Comparison of ENCODE assay signal across 20 cellular contexts in the genomic region with DNA sequence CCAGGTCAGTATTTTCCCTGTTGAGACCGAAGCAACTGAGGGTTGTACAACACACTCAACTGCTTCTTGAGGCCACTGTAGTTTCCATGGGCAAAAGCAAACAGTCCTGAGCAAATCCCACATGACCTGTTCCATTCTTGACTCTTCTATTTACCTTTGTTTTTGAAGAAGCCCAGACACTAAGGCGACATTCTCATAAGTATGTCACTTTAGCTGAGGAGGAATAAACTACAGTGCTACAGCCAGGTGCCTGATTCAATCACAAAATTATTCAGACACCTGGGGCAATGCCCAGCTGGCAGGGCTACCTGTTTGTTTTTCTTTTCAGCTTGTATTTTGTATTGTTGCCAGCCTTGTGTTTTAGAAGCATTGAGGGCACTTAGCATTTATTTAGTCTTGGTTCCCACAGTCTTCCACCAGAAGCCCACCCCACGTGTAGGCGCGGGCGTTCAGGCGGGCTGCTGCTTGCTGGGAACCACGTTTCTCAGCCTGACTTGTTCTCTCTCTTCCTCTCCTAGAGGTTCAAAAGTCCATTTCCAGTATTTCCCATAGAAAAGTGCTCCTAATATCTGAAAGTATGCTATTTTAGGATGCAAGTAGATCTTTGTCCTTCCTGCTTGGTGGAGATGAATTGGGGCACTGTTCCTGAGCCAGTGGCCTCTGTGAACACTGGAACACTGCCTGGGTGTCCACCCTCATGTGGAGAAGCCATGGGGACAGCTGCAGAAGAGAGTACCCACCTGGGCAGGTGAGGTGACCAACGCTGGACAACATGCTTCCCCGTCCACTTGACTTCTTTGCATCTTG.
DNase-seq lines count a peak whose midpoint lies in the region; ATAC-seq, FAIRE-seq and TF ChIP-seq lines count a peak whose summit lies in the region.
"Had no signal": no experiment of that assay in that cellular context is flagged by ENCODE, and none has a peak within 500 bp of the region (broad histone marks: within the 10 kb centered on the region; RNA-seq: fewer than 3 reads in every experiment).

No MANE protein-coding gene starts in this region.

- no peak overlapping the region for H3K4me3 Mint-ChIP-seq in activated T-helper 2 cell treated with anti-CD3 and anti-CD28 coated beads, Interferon-gamma antibody, Interleukin-2, Interleukin-4, amounts not matched to agents 10 μg/mL and 5 μg/mL and 100 μg/mL, durations not matched to agents 14 hours and 24 hours and 36 hours (ENCODE audit: low read depth)

- intact Hi-C loops in left cardiac atrium (cut with DNase I) = no loop called here
- intact Hi-C loops in activated T-helper 2 cell treated with anti-CD3 and anti-CD28 coated beads, Interferon-gamma antibody, Interleukin-2, Interleukin-4, amounts not matched to agents 10 μg/mL and 5 μg/mL and 100 μg/mL, durations not matched to agents 14 hours and 24 hours and 36 hours (cut with micrococcal nuclease) = no loop called here

- peaks cover 18% of the 10 kb centered on the region for H3K27me3 Mint-ChIP-seq in activated T-helper 2 cell treated with anti-CD3 and anti-CD28 coated beads, Interferon-gamma antibody, Interleukin-2, Interleukin-4, amounts not matched to agents 10 μg/mL and 5 μg/mL and 100 μg/mL, durations not matched to agents 14 hours and 24 hours and 36 hours (ENCODE audit: low read depth)

- H3K9me3 ChIP-seq in right atrium auricular region = peaks cover 0 to 8% of the 10 kb centered on the region in 2 donors
- H3K9me3 ChIP-seq in upper lobe of left lung = peaks cover 0 to 5% (median 2%) of the 10 kb centered on the region in 4 donors
- H3K9me3 ChIP-seq: ovary, Peyer's patch had no signal

- no peak for FAIRE-seq in bronchial epithelial cell (lab: Jason Lieb, UNC)
- no peak for FAIRE-seq in urothelium cell line (lab: Jason Lieb, UNC)
- FAIRE-seq: frontal cortex, GM18507 had no signal

- H3K36me3 ChIP-seq in right atrium auricular region (no peaks in the 10 kb centered on the region), bronchial epithelial cell (ENCODE audit: control insufficient read depth, insufficient read depth, low read length) (no peaks in the 10 kb centered on the region), upper lobe of left lung (no peaks in the 10 kb centered on the region)
- H3K36me3 ChIP-seq: left ventricle myocardium inferior, ovary, Peyer's patch had no signal

- peaks cover 6% of the 10 kb centered on the region for H3K4me1 Mint-ChIP-seq in activated T-helper 2 cell treated with anti-CD3 and anti-CD28 coated beads, Interferon-gamma antibody, Interleukin-2, Interleukin-4, amounts not matched to agents 10 μg/mL and 5 μg/mL and 100 μg/mL, durations not matched to agents 14 hours and 24 hours and 36 hours (ENCODE audit: low read depth)

- DNase-seq in right atrium auricular region (ENCODE audit: low spot score) = peak; percentile 43
- DNase-seq in left cardiac atrium = no peak
- DNase-seq in NCI-H2107 (lab: John Stamatoyannopoulos, UW) = peak; percentile 45
- DNase-seq in bronchial epithelial cell (ENCODE audit: low read depth) = peak; percentile 41
- peak; percentile 47 to 69 for DNase-seq in upper lobe of left lung
- no peak for DNase-seq in anterior cingulate cortex (lab: John Stamatoyannopoulos, UW)
- DNase-seq in activated T-helper 2 cell treated with anti-CD3 and anti-CD28 coated beads, Interferon-gamma antibody, Interleukin-2, Interleukin-4, amounts not matched to agents 10 μg/mL and 5 μg/mL and 100 μg/mL, durations not matched to agents 14 hours and 24 hours and 36 hours (ENCODE audit: low spot score) = no peak
- DNase-seq in urothelium cell line (ENCODE audit: low spot score) = no peak
- DNase-seq: C1 segment of cervical spinal cord; dorsolateral prefrontal cortex; erythroblast; left ventricle myocardium inferior; NCI-H526; ovary; Peyer's patch; stimulated activated naive CD8-positive, alpha-beta T cell treated with anti-CD3 and anti-CD28 coated beads, Interleukin-15, Interleukin-2, amounts not matched to agents 100 U/mL and 50 U/mL, for 24 hours had no signal

- 65 to 82% methylated on average over 10 of the region's 10 CpGs for WGBS in upper lobe of left lung, 2 donors

- H3K9me3 Mint-ChIP-seq in activated T-helper 2 cell treated with anti-CD3 and anti-CD28 coated beads, Interferon-gamma antibody, Interleukin-2, Interleukin-4, amounts not matched to agents 10 μg/mL and 5 μg/mL and 100 μg/mL, durations not matched to agents 14 hours and 24 hours and 36 hours = no peaks in the 10 kb centered on the region

- H3K36me3 Mint-ChIP-seq in activated T-helper 2 cell treated with anti-CD3 and anti-CD28 coated beads, Interferon-gamma antibody, Interleukin-2, Interleukin-4, amounts not matched to agents 10 μg/mL and 5 μg/mL and 100 μg/mL, durations not matched to agents 14 hours and 24 hours and 36 hours (ENCODE audit: low read depth) = no peaks in the 10 kb centered on the region

- no peak for TF ChIP-seq CTCF in right atrium auricular region (IDR thresholded peaks at IDR 0.05)
- TF ChIP-seq CTCF in bronchial epithelial cell (IDR thresholded peaks at IDR 0.05; ENCODE audit: insufficient read depth, low read length, severe bottlenecking) = no peak
- no peak for TF ChIP-seq CTCF in upper lobe of left lung (IDR thresholded peaks at IDR 0.05)

- H3K27me3 ChIP-seq in right atrium auricular region (no peaks in the 10 kb centered on the region), bronchial epithelial cell (ENCODE audit: control insufficient read depth, insufficient read depth, low read length) (no peaks in the 10 kb centered on the region), upper lobe of left lung (no peaks in the 10 kb centered on the region)
- H3K27me3 ChIP-seq: dorsolateral prefrontal cortex, ovary, Peyer's patch had no signal

- TF ChIP-seq EP300 in upper lobe of left lung (IDR thresholded peaks at IDR 0.05) = peak in 1 of 4 donors; percentile 79

- H3K4me1 ChIP-seq in right atrium auricular region (peaks cover 0 to 9% of the 10 kb centered on the region in 2 donors), upper lobe of left lung (peaks cover 13 to 30% (median 29%) of the 10 kb centered on the region in 4 donors)

- H3K4me3 ChIP-seq in right atrium auricular region (no peak overlapping the region), bronchial epithelial cell (ENCODE audit: low read depth, low read length) (no peak overlapping the region), upper lobe of left lung (no peak overlapping the region)
- H3K4me3 ChIP-seq: dorsolateral prefrontal cortex, left ventricle myocardium inferior, ovary, Peyer's patch, SK-N-MC had no signal

- no peak for ATAC-seq in left cardiac atrium
- peak in 1 of 2 donors; percentile 83 for ATAC-seq in upper lobe of left lung (ENCODE audit: low FRiP score in 2 of 2)
- ATAC-seq: activated CD4-positive, CD25-positive, alpha-beta regulatory T cell treated with anti-CD3 and anti-CD28 coated beads, Interleukin-2, amount 50 U/mL, for 24 hours had no signal

- H3K27ac ChIP-seq in right atrium auricular region (no peak overlapping the region), upper lobe of left lung (peak overlapping the region in 2 of 4 donors; percentile 83)
- H3K27ac ChIP-seq: dorsolateral prefrontal cortex, ovary, SK-N-MC had no signal

- TF ChIP-seq POLR2A in upper lobe of left lung (IDR thresholded peaks at IDR 0.05) = no peak

- H3K27ac Mint-ChIP-seq in activated T-helper 2 cell treated with anti-CD3 and anti-CD28 coated beads, Interferon-gamma antibody, Interleukin-2, Interleukin-4, amounts not matched to agents 10 μg/mL and 5 μg/mL and 100 μg/mL, durations not matched to agents 14 hours and 24 hours and 36 hours = no peak overlapping the region

Comparison
In these comparisons a context has a peak if more than half of its experiments do, and no peak if none do; other contexts are left out.
1. DNase-seq: peak in right atrium auricular region (single experiment), NCI-H2107 (single experiment), bronchial epithelial cell (single experiment) and upper lobe of left lung (2 of 2); none in left cardiac atrium (single experiment), anterior cingulate cortex (0 of 58), activated T-helper 2 cell treated with anti-CD3 and anti-CD28 coated beads, Interferon-gamma antibody, Interleukin-2, Interleukin-4, amounts not matched to agents 10 μg/mL and 5 μg/mL and 100 μg/mL, durations not matched to agents 14 hours and 24 hours and 36 hours (single experiment) and urothelium cell line (single experiment).